Comparison of ENCODE assay signal across 19 cellular contexts in genomic region chr5:119136666-119137318, GRCh38.
A peak's percentile ranks its signal among the peaks of the same experiment; 100 is the strongest.
DNase-seq lines count a peak whose midpoint lies in the region; ATAC-seq, FAIRE-seq and TF ChIP-seq lines count a peak whose summit lies in the region.
"Had no signal": no experiment of that assay in that cellular context is flagged by ENCODE, and none has a peak within 500 bp of the region (broad histone marks: within the 10 kb centered on the region; RNA-seq: fewer than 3 reads in every experiment).

No MANE protein-coding gene starts in this region.

- H3K27me3 Mint-ChIP-seq in endothelial cell (ENCODE audit: unreplicated experiment), result peaks cover 2% of the 10 kb centered on the region
- H3K27me3 Mint-ChIP-seq: B cell had no signal

- ATAC-seq in K562, result no peak
- ATAC-seq: CD8-positive, alpha-beta T cell had no signal

- no peak overlapping the region for H2BK12ac ChIP-seq in trophoblast cell (ENCODE audit: low read length)

- no peaks in the 10 kb centered on the region for H3K9me1 ChIP-seq in K562 (ENCODE audit: control insufficient read depth, insufficient read depth, low read length)

- peaks cover 69% of the 10 kb centered on the region for H3K36me3 ChIP-seq in OCI-LY7 (ENCODE audit: insufficient read depth, low read length)
- H3K36me3 ChIP-seq in K562 (ENCODE audit: control insufficient read depth, insufficient read depth, low read length), result peaks cover 49% of the 10 kb centered on the region
- H3K36me3 ChIP-seq in trophoblast cell (ENCODE audit: control insufficient read depth in 1 of 2, insufficient read depth in 2 of 2, low read length in 2 of 2), result peaks cover 10 to 12% of the 10 kb centered on the region in 2 experiments

- H3K4me1 ChIP-seq in OCI-LY7 (ENCODE audit: insufficient read depth, low read length, poor library complexity, severe bottlenecking), result no peaks in the 10 kb centered on the region
- no peaks in the 10 kb centered on the region for H3K4me1 ChIP-seq in K562 (replicated peaks in 1 of 2; ENCODE audit: control insufficient read depth in 2 of 2, insufficient read depth in 2 of 2, low read length in 2 of 2)
- H3K4me1 ChIP-seq in trophoblast cell (ENCODE audit: control insufficient read depth in 1 of 2, insufficient read depth in 2 of 2, low read length in 2 of 2), result no peaks in the 10 kb centered on the region

- H4K8ac ChIP-seq in trophoblast cell (ENCODE audit: low read depth, low read length), result no peak overlapping the region

- no peak overlapping the region for H2AK5ac ChIP-seq in trophoblast cell (ENCODE audit: low read length)

- H3K4me2 ChIP-seq in OCI-LY7 (ENCODE audit: low read length) (no peak overlapping the region), K562 (ENCODE audit: insufficient read depth, low read length) (no peak overlapping the region), trophoblast cell (ENCODE audit: low read length) (no peak overlapping the region)
- H3K4me2 ChIP-seq: BLaER1 treated with 17β-estradiol and CSF1 and Interleukin-3, amounts not matched to agents 10 nM and 100 nM had no signal

- in situ Hi-C loops in K562 (cut with MboI), result no loop called here

- no peaks in the 10 kb centered on the region for H3K79me1 ChIP-seq in trophoblast cell (ENCODE audit: low read length)

- H3K9ac ChIP-seq in K562 (ENCODE audit: insufficient read depth in 1 of 2, low read depth in 2 of 2, low read length in 2 of 2) (no peak overlapping the region), trophoblast cell (ENCODE audit: low read length) (no peak overlapping the region)
- H3K9ac ChIP-seq: BLaER1 treated with 17β-estradiol and CSF1 and Interleukin-3, amounts not matched to agents 10 nM and 100 nM; GM23248 had no signal

- TF ChIP-seq EP300 in K562 (IDR thresholded peaks at IDR 0.05; ENCODE audit: low read length), result no peak

- DNase-seq in OCI-LY7 (ENCODE audit: low spot score), result peak; percentile 4
- no peak for DNase-seq in K562 (ENCODE audit: extremely low read depth in 1 of 4, low spot score in 3 of 4)
- DNase-seq in endothelial cell (ENCODE audit: low spot score), result no peak
- DNase-seq in trophoblast cell, result no peak
- no peak for DNase-seq in NCI-H2081 treated with DMSO at 0.1 percent for 48 hours (lab: John Stamatoyannopoulos, UW)
- no peak for DNase-seq in inferior parietal cortex (ENCODE audit: extremely low spot score)
- no peak for DNase-seq in NCI-H2029 treated with DMSO at 0.1 percent for 48 hours (lab: John Stamatoyannopoulos, UW)
- DNase-seq: 8988T; Calu3; CD8-positive, alpha-beta T cell; DMS79 treated with DMSO at 0.1 percent for 48 hours; GF-D8; GM23248; HCEC 1CT; IMR-90 had no signal

- peaks cover 71% of the 10 kb centered on the region for H3K36me3 Mint-ChIP-seq in endothelial cell (ENCODE audit: low read depth, unreplicated experiment)

- CTCF ChIA-PET in OCI-LY7 (lab: Charles Lee; ENCODE audit: unreplicated experiment) (no interaction called here), K562 (lab: Yijun Ruan, JAX; ENCODE audit: low intra/inter-chr PET ratio) (no interaction called here)

- H3K4me1 Mint-ChIP-seq in endothelial cell (ENCODE audit: unreplicated experiment), result no peaks in the 10 kb centered on the region

- TF ChIP-seq RAD21 in K562 (CRISPR knock-in tag; conservative IDR thresholded peaks at IDR 0.05 in 1 of 2, IDR thresholded peaks at IDR 0.05 in 1 of 2), result no peak

- no peak overlapping the region for H2BK5ac ChIP-seq in trophoblast cell (ENCODE audit: low read depth, low read length, poor library complexity)

- peaks cover 11% of the 10 kb centered on the region for H3K9me3 Mint-ChIP-seq in endothelial cell (ENCODE audit: unreplicated experiment)

- no peak overlapping the region for H3K27ac Mint-ChIP-seq in endothelial cell (ENCODE audit: unreplicated experiment)
- H3K27ac Mint-ChIP-seq: B cell; CD8-positive, alpha-beta T cell had no signal

- H3K27me3 ChIP-seq in K562 (ENCODE audit: control insufficient read depth in 2 of 2, insufficient read depth in 2 of 2, low read length in 2 of 2) (no peaks in the 10 kb centered on the region), trophoblast cell (ENCODE audit: insufficient read depth, low read length) (no peaks in the 10 kb centered on the region)
- H3K27me3 ChIP-seq: BLaER1 treated with 17β-estradiol and CSF1 and Interleukin-3, amounts not matched to agents 10 nM and 100 nM had no signal

- no TSS peak for BruUV-seq in OCI-LY7 (replicated peaks; lab: Mats Ljungman, UMichigan)
- BruUV-seq in K562 (replicated peaks; lab: Mats Ljungman, UMichigan), result no TSS peak

- peak overlapping the region; percentile 72 for H3K4me3 Mint-ChIP-seq in endothelial cell (ENCODE audit: unreplicated experiment)
- H3K4me3 Mint-ChIP-seq: B cell; CD8-positive, alpha-beta T cell had no signal

- FAIRE-seq in K562 (lab: Jason Lieb, UNC), result no peak
- FAIRE-seq: H54 had no signal

- H3K14ac ChIP-seq in trophoblast cell (ENCODE audit: low read length), result no peak overlapping the region

- TF ChIP-seq POLR2A in K562 (conservative IDR thresholded peaks at IDR 0.05), result no peak

- no peak overlapping the region for H3K4ac ChIP-seq in trophoblast cell (ENCODE audit: low read depth, low read length)

- H4K20me1 ChIP-seq in OCI-LY7 (ENCODE audit: insufficient read depth, low read length) (no peaks in the 10 kb centered on the region), K562 (replicated peaks; ENCODE audit: control insufficient read depth, insufficient read depth, low read length) (no peaks in the 10 kb centered on the region)
- H4K20me1 ChIP-seq: BLaER1 treated with 17β-estradiol and CSF1 and Interleukin-3, amounts not matched to agents 10 nM and 100 nM had no signal

- H2BK120ac ChIP-seq in trophoblast cell (ENCODE audit: insufficient read depth, low read length, poor library complexity), result no peak overlapping the region

- no peak overlapping the region for H3K23ac ChIP-seq in trophoblast cell (ENCODE audit: low read length)

- H4K12ac ChIP-seq in trophoblast cell (ENCODE audit: low read depth, low read length), result no peak overlapping the region

- TF ChIP-seq CTCF in OCI-LY7 (conservative IDR thresholded peaks at IDR 0.05; ENCODE audit: low read length) (no peak), K562 (IDR thresholded peaks at IDR 0.05 in 2 of 3, conservative IDR thresholded peaks at IDR 0.05 in 1 of 3; ENCODE audit: insufficient read depth in 2 of 3, low read depth in 1 of 3, low read length in 3 of 3) (no peak), endothelial cell (IDR thresholded peaks at IDR 0.05; ENCODE audit: unreplicated experiment) (no peak)

- H4K91ac ChIP-seq in trophoblast cell (ENCODE audit: low read depth, low read length), result no peak overlapping the region

- intact Hi-C loops in OCI-LY7 (cut with micrococcal nuclease; ENCODE audit: unreplicated experiment) (no loop called here), K562 (cut with micrococcal nuclease) (loop anchor here (10.0 kb wide), 1 partner anchor 112 kb away; no protein-coding TSS in a partner anchor)

- H3K4me3 ChIP-seq in OCI-LY7 (ENCODE audit: low read depth, low read length, poor library complexity, severe bottlenecking) (no peak overlapping the region), K562 (no peak overlapping the region), trophoblast cell (ENCODE audit: low read depth, low read length) (peak overlapping the region; percentile 7)
- H3K4me3 ChIP-seq: BLaER1 treated with 17β-estradiol and CSF1 and Interleukin-3, amounts not matched to agents 10 nM and 100 nM; GM23248 had no signal

- POLR2A ChIA-PET in OCI-LY7 (lab: Charles Lee), result no interaction called here
- POLR2A ChIA-PET in K562 (lab: Yijun Ruan, JAX), result interaction anchor here (0.6 kb wide), 1 partner anchor 12 kb away, joined by 3 read pairs; no protein-coding TSS in a partner anchor

- H3K27ac ChIP-seq in OCI-LY7 (ENCODE audit: low read depth, low read length, poor library complexity, severe bottlenecking), result no peak overlapping the region
- no peak overlapping the region for H3K27ac ChIP-seq in K562 (ENCODE audit: extremely low read depth, low read depth, low read length)
- H3K27ac ChIP-seq in trophoblast cell (ENCODE audit: low read depth, low read length), result no peak overlapping the region
- H3K27ac ChIP-seq: BLaER1 treated with 17β-estradiol and CSF1 and Interleukin-3, amounts not matched to agents 10 nM and 100 nM; GM23248; HL-60 had no signal

- H2AFZ ChIP-seq in OCI-LY7 (ENCODE audit: low read length) (no peak overlapping the region), K562 (ENCODE audit: low read depth, low read length) (no peak overlapping the region), trophoblast cell (ENCODE audit: insufficient read depth, low read length, poor library complexity) (no peak overlapping the region)
- H2AFZ ChIP-seq: GM23248 had no signal

- peaks cover 19% of the 10 kb centered on the region for H3K9me3 ChIP-seq in OCI-LY7 (ENCODE audit: low read length)
- H3K9me3 ChIP-seq in K562 (replicated peaks; ENCODE audit: control insufficient read depth, insufficient read depth, low read depth, low read length), result peaks cover 8% of the 10 kb centered on the region
- peaks cover 10% of the 10 kb centered on the region for H3K9me3 ChIP-seq in trophoblast cell (ENCODE audit: insufficient read depth, low read depth, low read length)

- no peaks in the 10 kb centered on the region for H3K9me2 ChIP-seq in OCI-LY7 (ENCODE audit: insufficient read depth, low read length)

- H3K79me2 ChIP-seq in OCI-LY7 (ENCODE audit: insufficient read depth, low read depth, low read length) (no peaks in the 10 kb centered on the region), K562 (ENCODE audit: control insufficient read depth, insufficient read depth, low read length) (no peaks in the 10 kb centered on the region), trophoblast cell (ENCODE audit: control insufficient read depth, insufficient read depth, low read length, poor library complexity) (no peaks in the 10 kb centered on the region)

- WGBS in K562 (ENCODE audit: insufficient coverage, low coverage, missing lambda C conversion rate), result 98% methylated on average over 7 of the region's 7 CpGs
- no CpG with 5 or more reads among the region's 7 CpGs for WGBS in trophoblast cell (ENCODE audit: extremely low coverage, insufficient coverage, insufficient read length)

- no peak overlapping the region for H3K18ac ChIP-seq in trophoblast cell (ENCODE audit: low read length)

TF ChIP-seq in K562, 482 proteins besides CTCF, POLR2A, EP300 and RAD21 (continues in another document):
- TF ChIP-seq CREB3 (tag; conservative IDR thresholded peaks at IDR 0.05; ENCODE audit: low read depth), result no peak
- peak; percentile 59; the same call in 1 of the 2 replicates for TF ChIP-seq CBX5 (IDR thresholded peaks at IDR 0.05; ENCODE audit: borderline replicate concordance, low read depth)
- TF ChIP-seq TRIM28 (IDR thresholded peaks at IDR 0.05), result 0 out of 2 replicates have a peak, but pooled peaks have one; percentile 46
